30 cellular contexts compared by ENCODE assay signal in genomic region chr17:79646721-79647455, GRCh38. TPM values are rescaled to one million over a fixed set of nuclear protein-coding genes. Genes with fewer than 3 reads are reported as not detected.
DNase-seq lines count a peak whose midpoint lies in the region; ATAC-seq and TF ChIP-seq lines count a peak whose summit lies in the region.
"Had no signal": no experiment of that assay in that cellular context is flagged by ENCODE, and none has a peak within 500 bp of the region (broad histone marks: within the 10 kb centered on the region; RNA-seq: fewer than 3 reads in every experiment).

No MANE protein-coding gene starts in this region.

- no peak overlapping the region for H3K4me3 ChIP-seq in endodermal cell (ENCODE audit: low read length)
- no peak overlapping the region for H3K4me3 ChIP-seq in prostate gland
- H3K4me3 ChIP-seq: pancreas, spleen, transverse colon had no signal

- no peak overlapping the region for H3K27ac ChIP-seq in endodermal cell (ENCODE audit: low read depth, low read length)
- H3K27ac ChIP-seq in prostate gland = no peak overlapping the region
- H3K27ac ChIP-seq: pancreas, RWPE1, spleen, transverse colon had no signal

- H3K36me3 Mint-ChIP-seq in endodermal cell (ENCODE audit: low read depth) = no peaks in the 10 kb centered on the region
- H3K36me3 Mint-ChIP-seq: CD4-positive, CD25-positive, alpha-beta regulatory T cell had no signal

- no peak for TF ChIP-seq POLR2A in prostate gland (IDR thresholded peaks at IDR 0.05)

- H3K36me3 ChIP-seq in endodermal cell (ENCODE audit: control insufficient read depth, insufficient read depth, low read length) = no peaks in the 10 kb centered on the region
- no peaks in the 10 kb centered on the region for H3K36me3 ChIP-seq in prostate gland
- H3K36me3 ChIP-seq: pancreas, spleen, transverse colon had no signal

- H3K4me1 ChIP-seq in endodermal cell (ENCODE audit: control insufficient read depth, insufficient read depth, low read length) (no peaks in the 10 kb centered on the region), prostate gland (replicated peaks) (no peaks in the 10 kb centered on the region)
- H3K4me1 ChIP-seq: pancreas, spleen had no signal

- peaks cover 16% of the 10 kb centered on the region for H3K27me3 ChIP-seq in endodermal cell (ENCODE audit: control insufficient read depth, insufficient read depth, low read length, poor library complexity, severe bottlenecking)
- no peaks in the 10 kb centered on the region for H3K27me3 ChIP-seq in prostate gland (replicated peaks; ENCODE audit: insufficient read depth)

- H3K4me1 Mint-ChIP-seq in endodermal cell = no peaks in the 10 kb centered on the region
- H3K4me1 Mint-ChIP-seq: activated B cell treated with CpG ODN at 0.5 μM for 24 hours; CD4-positive, CD25-positive, alpha-beta regulatory T cell; nephron progenitor cell had no signal

- DNase-seq in activated effector memory CD4-positive, alpha-beta T cell treated with anti-CD3 and anti-CD28 coated beads, Interleukin-2, amount 50 U/mL, for 16 hours = peak; percentile 12
- DNase-seq in activated effector memory CD4-positive, alpha-beta T cell treated with Interleukin-2 at 50 U/mL for 16 hours = no peak
- DNase-seq in endodermal cell = peak; percentile 32
- DNase-seq in prostate gland (ENCODE audit: low spot score) = peak; percentile 2
- no peak for DNase-seq in NCI-H2196 (lab: John Stamatoyannopoulos, UW; ENCODE audit: unreplicated experiment)
- DNase-seq in NOMO-1 treated with DMSO at 0.1 percent for 48 hours (lab: John Stamatoyannopoulos, UW; ENCODE audit: unreplicated experiment) = no peak
- DNase-seq in midbrain (lab: John Stamatoyannopoulos, UW) = no peak
- DNase-seq: activated B cell treated with CpG ODN at 0.5 μM for 24 hours; activated CD4-positive, alpha-beta T cell treated with anti-CD3 and anti-CD28 coated beads, Interleukin-2, amount 50 U/mL, for 1 hour; activated naive CD4-positive, alpha-beta T cell treated with anti-CD3 and anti-CD28 coated beads, Interleukin-2, amount 50 U/mL, for 16 hours; AML-193; Calu3; CD4-positive, CD25-positive, alpha-beta regulatory T cell; DMS79 treated with DMSO at 0.1 percent for 48 hours; GDM1; HFFc6; hippocampal formation; NCI-H1048; NCI-H82; nephron progenitor cell; pancreas; right cardiac atrium; spleen; transverse colon had no signal

- WGBS in endodermal cell (ENCODE audit: insufficient coverage in 1 of 2, insufficient read length in 1 of 2), 2 experiments = 83 to 88% methylated on average over 6 to 7 of the region's 8 CpGs
- WGBS in prostate gland = 80% methylated on average over 8 of the region's 8 CpGs

- intact Hi-C loops in prostate gland (cut with DNase I) = no loop called here

- TF ChIP-seq CTCF in endodermal cell (conservative IDR thresholded peaks at IDR 0.05) (no peak), prostate gland (IDR thresholded peaks at IDR 0.05) (no peak)

- H3K9me3 Mint-ChIP-seq in endodermal cell = peaks cover 5% of the 10 kb centered on the region
- H3K9me3 Mint-ChIP-seq: activated B cell treated with CpG ODN at 0.5 μM for 24 hours; activated T-helper 1 cell treated with anti-CD3 and anti-CD28 coated beads, Interleukin-12 subunit alpha, Interleukin-12 subunit beta, Interleukin-2, Interleukin-4 antibody, amounts not matched to agents 30 ng/mL and 10 ng/mL and 1 ng/mL, durations not matched to agents 14 hours and 24 hours and 36 hours; HFFc6 had no signal

- H3K9me3 ChIP-seq in endodermal cell (ENCODE audit: control insufficient read depth, low read length) (no peaks in the 10 kb centered on the region), prostate gland (no peaks in the 10 kb centered on the region)
- H3K9me3 ChIP-seq: pancreas, transverse colon had no signal

- no peak for ATAC-seq in HG02885 (IDR thresholded peaks at IDR 0.05; ENCODE audit: poor library complexity, unreplicated experiment)
- ATAC-seq: left colon, pancreas, right cardiac atrium had no signal

- H3K27me3 Mint-ChIP-seq in endodermal cell (ENCODE audit: insufficient read depth) = peaks cover 10% of the 10 kb centered on the region

- H3K27ac Mint-ChIP-seq in endodermal cell = no peak overlapping the region
- H3K27ac Mint-ChIP-seq: activated B cell treated with CpG ODN at 0.5 μM for 24 hours; activated T-helper 1 cell treated with anti-CD3 and anti-CD28 coated beads, Interleukin-12 subunit alpha, Interleukin-12 subunit beta, Interleukin-2, Interleukin-4 antibody, amounts not matched to agents 30 ng/mL and 10 ng/mL and 1 ng/mL, durations not matched to agents 14 hours and 24 hours and 36 hours; CD4-positive, CD25-positive, alpha-beta regulatory T cell; HFFc6; nephron progenitor cell had no signal

- H3K4me3 Mint-ChIP-seq in endodermal cell = no peak overlapping the region
- H3K4me3 Mint-ChIP-seq: activated B cell treated with CpG ODN at 0.5 μM for 24 hours; activated T-helper 1 cell treated with anti-CD3 and anti-CD28 coated beads, Interleukin-12 subunit alpha, Interleukin-12 subunit beta, Interleukin-2, Interleukin-4 antibody, amounts not matched to agents 30 ng/mL and 10 ng/mL and 1 ng/mL, durations not matched to agents 14 hours and 24 hours and 36 hours; CD4-positive, CD25-positive, alpha-beta regulatory T cell; HFFc6; nephron progenitor cell had no signal

- no peak overlapping the region for H3K9ac ChIP-seq in endodermal cell (ENCODE audit: extremely low read depth, low read length, poor library complexity, severe bottlenecking)

RNA-seq across cellular contexts. Expression of gene RBFOX3, which starts 36.0 kb away (rescaled TPM):
- 1 to 10 TPM; 2.6 to 7.3 TPM for total RNA-seq in endodermal cell
- 6.3 TPM for polyA plus RNA-seq in endodermal cell (2013, experiment 1 of 2)
- polyA plus RNA-seq in endodermal cell (2013, experiment 2 of 2) = 6.3 TPM
- total RNA-seq in prostate gland = 10 to 100 TPM in 1 of 2 donors, 1 to 10 TPM in 1; 9.8 to 21.9 TPM
- total RNA-seq: activated T-helper 1 cell treated with anti-CD3 and anti-CD28 coated beads, Interleukin-12 subunit alpha, Interleukin-12 subunit beta, Interleukin-2, Interleukin-4 antibody, amounts not matched to agents 30 ng/mL and 10 ng/mL and 1 ng/mL, durations not matched to agents 14 hours and 24 hours and 36 hours; Calu3; CD4-positive, CD25-positive, alpha-beta regulatory T cell; HFFc6; right cardiac atrium; SK-MEL-5; T-helper 1 cell treated with Interleukin-12 subunit alpha and Interleukin-12 subunit beta and Interleukin-4 antibody, amounts not matched to agents 30 ng/mL and 1 ng/mL, for 36 hours had no signal

Comparison
In these comparisons a context has a peak if more than half of its experiments do, and no peak if none do; other contexts are left out.
1. DNase-seq: peak in activated effector memory CD4-positive, alpha-beta T cell treated with anti-CD3 and anti-CD28 coated beads, Interleukin-2, amount 50 U/mL, for 16 hours (single experiment), endodermal cell (single experiment) and prostate gland (single experiment); none in activated effector memory CD4-positive, alpha-beta T cell treated with Interleukin-2 at 50 U/mL for 16 hours (single experiment), NCI-H2196 (single experiment), NOMO-1 treated with DMSO at 0.1 percent for 48 hours (single experiment) and midbrain (single experiment).